In genomic region chr3:46947545-46947899, GRCh38 we compare ENCODE assay signal across 8 cellular contexts. TPM values are rescaled to one million over a fixed set of nuclear protein-coding genes. Genes with fewer than 3 reads are reported as not detected.
DNase-seq lines count a peak whose midpoint lies in the region; ATAC-seq and TF ChIP-seq lines count a peak whose summit lies in the region.
"Had no signal": no experiment of that assay in that cellular context is flagged by ENCODE, and none has a peak within 500 bp of the region (broad histone marks: within the 10 kb centered on the region; RNA-seq: fewer than 3 reads in every experiment).

No MANE protein-coding gene starts in this region.

- H4K20me1 ChIP-seq in PC-9 (ENCODE audit: insufficient read depth): peaks cover 54% of the 10 kb centered on the region

- intact Hi-C loops in PC-9 (cut with micrococcal nuclease; ENCODE audit: unreplicated experiment): loop anchor here (1.0 to 10.0 kb wide), 2 partner anchors 13 to 567 kb away; partner anchors contain the start of gene ELP6
- intact Hi-C loops in left lung (cut with DNase I): no loop called here

- H3K27me3 Mint-ChIP-seq in activated naive CD8-positive, alpha-beta T cell treated with anti-CD3 and anti-CD28 coated beads, Interleukin-2, amount 10 ng/mL, durations not matched to agents 7 days and 5 days: no peaks in the 10 kb centered on the region

- peaks cover 62% of the 10 kb centered on the region for H3K4me1 Mint-ChIP-seq in activated naive CD8-positive, alpha-beta T cell treated with anti-CD3 and anti-CD28 coated beads, Interleukin-2, amount 10 ng/mL, durations not matched to agents 7 days and 5 days

- peaks cover 17% of the 10 kb centered on the region for H3K36me3 Mint-ChIP-seq in activated naive CD8-positive, alpha-beta T cell treated with anti-CD3 and anti-CD28 coated beads, Interleukin-2, amount 10 ng/mL, durations not matched to agents 7 days and 5 days

- ATAC-seq in activated naive CD8-positive, alpha-beta T cell treated with anti-CD3 and anti-CD28 coated beads, Interleukin-2, amount 10 ng/mL, durations not matched to agents 7 days and 5 days (ENCODE audit: low read depth): no peak
- ATAC-seq in left lung (no peak), GM21423 (IDR thresholded peaks at IDR 0.05; ENCODE audit: unreplicated experiment) (no peak), HG02678 (IDR thresholded peaks at IDR 0.05; ENCODE audit: unreplicated experiment) (no peak)
- ATAC-seq in stimulated activated naive CD8-positive, alpha-beta T cell treated with anti-CD3 and anti-CD28 coated beads, Interleukin-15, Interleukin-2, amounts not matched to agents 100 U/mL and 50 U/mL, for 24 hours: peak; percentile 5

- DNase-seq in PC-9: no peak
- no peak for DNase-seq in activated naive CD8-positive, alpha-beta T cell treated with anti-CD3 and anti-CD28 coated beads, Interleukin-2, amount 10 ng/mL, durations not matched to agents 7 days and 5 days
- no peak for DNase-seq in left lung
- DNase-seq in stimulated activated naive CD8-positive, alpha-beta T cell treated with anti-CD3 and anti-CD28 coated beads, Interleukin-15, Interleukin-2, amounts not matched to agents 100 U/mL and 50 U/mL, for 24 hours: no peak
- no peak for DNase-seq in cortex of kidney (lab: John Stamatoyannopoulos, UW)
- DNase-seq: NCI-H2227 treated with DMSO at 0.1 percent for 48 hours had no signal

- peak overlapping the region; percentile 47 for H3K4me3 Mint-ChIP-seq in activated naive CD8-positive, alpha-beta T cell treated with anti-CD3 and anti-CD28 coated beads, Interleukin-2, amount 10 ng/mL, durations not matched to agents 7 days and 5 days

- TF ChIP-seq CTCF in PC-9 (conservative IDR thresholded peaks at IDR 0.05) (no peak), left lung (IDR thresholded peaks at IDR 0.05) (no peak)

- H3K9me3 Mint-ChIP-seq in activated naive CD8-positive, alpha-beta T cell treated with anti-CD3 and anti-CD28 coated beads, Interleukin-2, amount 10 ng/mL, durations not matched to agents 7 days and 5 days: no peaks in the 10 kb centered on the region

- CTCF ChIA-PET in PC-9 (lab: Charles Lee): interaction anchor here (1.2 to 2.0 kb wide), 2 partner anchors 12 to 29 kb away, joined by 8 to 12 read pairs; no protein-coding TSS in a partner anchor

- no peaks in the 10 kb centered on the region for H3K9me2 ChIP-seq in PC-9 (ENCODE audit: insufficient read depth)

- peaks cover 87% of the 10 kb centered on the region for H3K79me2 ChIP-seq in PC-9 (ENCODE audit: low read depth)

- H3K4me2 ChIP-seq in PC-9: peak overlapping the region; percentile 62

- peaks cover 55% of the 10 kb centered on the region for H3F3A ChIP-seq in PC-9 (ENCODE audit: insufficient read depth, low read depth)

- no peaks in the 10 kb centered on the region for H3K36me3 ChIP-seq in PC-9 (ENCODE audit: low read depth)
- no peaks in the 10 kb centered on the region for H3K36me3 ChIP-seq in left lung

- H3K4me1 ChIP-seq in PC-9 (replicated peaks; ENCODE audit: insufficient read depth): peaks cover 77% of the 10 kb centered on the region
- H3K4me1 ChIP-seq in left lung: peaks cover 48 to 97% of the 10 kb centered on the region in 2 donors

- H3K9me3 ChIP-seq in PC-9 (ENCODE audit: insufficient read depth, low read depth) (no peaks in the 10 kb centered on the region), left lung (no peaks in the 10 kb centered on the region)

- POLR2A ChIA-PET in PC-9 (lab: Charles Lee; ENCODE audit: unreplicated experiment): interaction anchor here (0.5 to 1.5 kb wide), 6 partner anchors 12 to 255 kb away, joined by 3 to 9 read pairs (median 6); partner anchors contain the start of gene NBEAL2
- POLR2A ChIA-PET in activated naive CD8-positive, alpha-beta T cell treated with anti-CD3 and anti-CD28 coated beads, Interleukin-2, amount 10 ng/mL, durations not matched to agents 7 days and 5 days (lab: Charles Lee): interaction anchor here (1.1 to 2.4 kb wide), 8 partner anchors 12 to 83 kb away, joined by 3 to 13 read pairs (median 6); partner anchors contain the start of genes CCDC12 and NBEAL2

- H2AFZ ChIP-seq in PC-9: no peak overlapping the region

- H3K27me3 ChIP-seq in PC-9 (ENCODE audit: insufficient read depth, low read depth): no peaks in the 10 kb centered on the region
- no peaks in the 10 kb centered on the region for H3K27me3 ChIP-seq in left lung

- H3K27ac Mint-ChIP-seq in activated naive CD8-positive, alpha-beta T cell treated with anti-CD3 and anti-CD28 coated beads, Interleukin-2, amount 10 ng/mL, durations not matched to agents 7 days and 5 days: peak overlapping the region; percentile 69

- H3K4me3 ChIP-seq in PC-9 (no peak overlapping the region; the same call in 1 of the 2 replicates), left lung (no peak overlapping the region)

- BruUV-seq in PC-9 (replicated peaks; lab: Mats Ljungman, UMichigan): TSS peak; percentile 3

- H3K27ac ChIP-seq in PC-9 (peak overlapping the region; percentile 87), left lung (peak overlapping the region; percentile 81 to 93)

RNA-seq across cellular contexts. Expression of gene CCDC12, which starts 29.0 kb away (rescaled TPM):
- total RNA-seq in PC-9 (2021): 39.3 and 43.1 TPM in 2 replicates
- 10 to 100 TPM; 58.6 to 60.0 TPM for total RNA-seq in activated naive CD8-positive, alpha-beta T cell treated with anti-CD3 and anti-CD28 coated beads, Interleukin-2, amount 10 ng/mL, durations not matched to agents 7 days and 5 days
- total RNA-seq in left lung: 10 to 100 TPM; 34.7 to 43.7 TPM

RNA-seq across cellular contexts. Expression of gene NBEAL2, which starts 31.9 kb away (rescaled TPM):
- total RNA-seq in PC-9 (2021) (69.7 and 81.0 TPM in 2 replicates), left lung (100 to 1,000 TPM in 1 of 2 donors, 10 to 100 TPM in 1; 99.6 to 148 TPM)
- total RNA-seq in activated naive CD8-positive, alpha-beta T cell treated with anti-CD3 and anti-CD28 coated beads, Interleukin-2, amount 10 ng/mL, durations not matched to agents 7 days and 5 days: 100 to 1,000 TPM; 165 to 178 TPM
